ENCODE assay signal across 12 cellular contexts in genomic region chr4:62953752-62954151, GRCh38.
A peak's percentile ranks its signal among the peaks of the same experiment; 100 is the strongest.
DNase-seq lines count a peak whose midpoint lies in the region; TF ChIP-seq lines count a peak whose summit lies in the region.
"Had no signal": no experiment of that assay in that cellular context is flagged by ENCODE, and none has a peak within 500 bp of the region (broad histone marks: within the 10 kb centered on the region; RNA-seq: fewer than 3 reads in every experiment).

No MANE protein-coding gene starts in this region.

- TF ChIP-seq EP300 in Ishikawa (IDR thresholded peaks at IDR 0.05; ENCODE audit: borderline replicate concordance) = no peak

- H3K4me3 Mint-ChIP-seq in chondrocyte (ENCODE audit: unreplicated experiment) = no peak overlapping the region
- H3K4me3 Mint-ChIP-seq: CD4-positive, alpha-beta memory T cell had no signal

- H3K4me1 Mint-ChIP-seq in chondrocyte (ENCODE audit: low read depth) = peaks cover 28% of the 10 kb centered on the region
- H3K4me1 Mint-ChIP-seq: CD4-positive, alpha-beta memory T cell had no signal

- H3K9me3 Mint-ChIP-seq in chondrocyte (ENCODE audit: low read depth) = peaks cover 3% of the 10 kb centered on the region

- TF ChIP-seq RAD21 in Ishikawa (IDR thresholded peaks at IDR 0.05; ENCODE audit: low read depth) = no peak

- peak overlapping the region; percentile 3 for H3K27ac Mint-ChIP-seq in chondrocyte (ENCODE audit: unreplicated experiment)
- H3K27ac Mint-ChIP-seq: CD4-positive, alpha-beta memory T cell had no signal

- no peak for DNase-seq in chondrocyte (ENCODE audit: low spot score)
- peak; percentile 5 for DNase-seq in left kidney (ENCODE audit: low read depth, low spot score)
- DNase-seq in NCI-H446 (lab: John Stamatoyannopoulos, UW) = no peak
- DNase-seq in SIG-M5 treated with dmso at 0.1 percent for 504 hours (lab: John Stamatoyannopoulos, UW; ENCODE audit: unreplicated experiment) = no peak
- no peak for DNase-seq in D341Med (ENCODE audit: low spot score)
- DNase-seq: BE2C; CD4-positive, alpha-beta memory T cell; DMS153; DMS79 treated with DMSO at 0.1 percent for 48 hours; EL; GOT3 had no signal

- H3K27me3 Mint-ChIP-seq in chondrocyte (ENCODE audit: low read depth) = no peaks in the 10 kb centered on the region
- H3K27me3 Mint-ChIP-seq: CD4-positive, alpha-beta memory T cell had no signal

- H3K36me3 Mint-ChIP-seq in chondrocyte (ENCODE audit: low read depth) = no peaks in the 10 kb centered on the region
- H3K36me3 Mint-ChIP-seq: CD4-positive, alpha-beta memory T cell had no signal

- TF ChIP-seq CTCF in chondrocyte (IDR thresholded peaks at IDR 0.05) = no peak

TF ChIP-seq in Ishikawa, 13 proteins besides CTCF, POLR2A, EP300 and RAD21:
- TF ChIP-seq TCF12 (IDR thresholded peaks at IDR 0.05; ENCODE audit: low read depth) = no peak
- 0 out of 2 replicates have a peak, but pooled peaks have one; percentile 24 for TF ChIP-seq MAX (IDR thresholded peaks at IDR 0.05)
